ENCODE assay signal across 11 cellular contexts in genomic region chr7:85914437-85914836, GRCh38.
"Had no signal": no experiment of that assay in that cellular context is flagged by ENCODE, and none has a peak within 500 bp of the region (broad histone marks: within the 10 kb centered on the region; RNA-seq: fewer than 3 reads in every experiment).

No MANE protein-coding gene starts in this region.

- H3K9me3 ChIP-seq: HAP-1 had no signal

- H3K4me3 ChIP-seq: GM23248, GM23338, HAP-1 had no signal

- ATAC-seq: GM23338, HCT116 had no signal

- H3K36me3 ChIP-seq: HAP-1 had no signal

- DNase-seq: GM23248, GOT3, H7, H9, HCEC 1CT, HFFc6 had no signal

- H3K27ac Mint-ChIP-seq: GM23338, H9, HFFc6 had no signal

- H3K4me2 ChIP-seq: GM23338 had no signal

- H3K4me1 Mint-ChIP-seq: GM23338, H9 had no signal

- FAIRE-seq: H1, H54 had no signal

- H3K27ac ChIP-seq: GM23248 had no signal

- H3K4me1 ChIP-seq: HAP-1 had no signal

- H3K4me3 Mint-ChIP-seq: GM23338, H9, HFFc6 had no signal

- H3K9me3 Mint-ChIP-seq: GM23338, H9 had no signal
